In the genomic region with DNA sequence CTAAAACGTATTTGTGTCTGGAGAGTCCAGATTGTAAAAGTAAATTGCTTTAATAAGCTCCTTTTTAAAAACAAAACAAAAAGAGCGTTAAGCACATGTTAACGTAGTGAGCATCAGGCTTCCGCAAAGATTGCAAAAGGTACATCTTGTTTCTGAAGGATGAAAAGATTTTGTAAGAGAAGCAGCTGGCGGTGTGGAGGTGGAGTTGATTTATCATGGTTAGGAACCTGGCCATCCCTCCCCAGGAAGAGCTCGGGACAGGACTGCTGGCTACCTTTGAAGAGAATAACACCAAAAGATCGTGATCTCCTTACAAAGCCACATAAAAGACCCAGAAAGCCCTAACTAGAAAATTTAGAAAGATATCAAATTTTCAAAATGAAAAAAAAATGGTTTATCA, we compare ENCODE assay signal across 28 cellular contexts.
"Had no signal": no experiment of that assay in that cellular context is flagged by ENCODE, and none has a peak within 500 bp of the region (broad histone marks: within the 10 kb centered on the region; RNA-seq: fewer than 3 reads in every experiment).

No MANE protein-coding gene starts in this region.

- H3K9me3 Mint-ChIP-seq: dendritic cell treated with granulocyte-macrophage colony-stimulating factor and Interleukin-4, amounts not matched to agents 40 ng/mL and 50 ng/mL, for 4 days; naive thymus-derived CD8-positive, alpha-beta T cell; nephron progenitor cell; stimulated activated naive B cell treated with anti-CD40 and anti-IgM and Interleukin-4, amounts not matched to agents 10 μg/mL and 1 μg/mL and 100 μg/mL, for 72 hours; stimulated activated naive CD8-positive, alpha-beta T cell treated with anti-CD3 and anti-CD28 coated beads, Interleukin-15, Interleukin-2, amounts not matched to agents 100 ng/mL and 50 ng/mL, for 24 hours had no signal

- H3K4me1 ChIP-seq: colonic mucosa, gastrocnemius medialis, left lung, psoas muscle, upper lobe of right lung had no signal

- H3K27me3 ChIP-seq: colonic mucosa, gastrocnemius medialis, left lung, suprapubic skin, vagina had no signal

- H3K36me3 Mint-ChIP-seq: naive thymus-derived CD8-positive, alpha-beta T cell; stimulated activated naive B cell treated with anti-CD40 and anti-IgM and Interleukin-4, amounts not matched to agents 10 μg/mL and 1 μg/mL and 100 μg/mL, for 72 hours had no signal

- ATAC-seq: gastrocnemius medialis; left cardiac atrium; left lung; naive thymus-derived CD8-positive, alpha-beta T cell; psoas muscle; right cardiac atrium; stimulated activated naive B cell treated with anti-CD40 and anti-IgM and Interleukin-4, amounts not matched to agents 10 μg/mL and 1 μg/mL and 100 μg/mL, for 72 hours; upper lobe of right lung had no signal

- H3K9me3 ChIP-seq: colonic mucosa, esophagus squamous epithelium, gastrocnemius medialis, left lung, ovary, psoas muscle, suprapubic skin, transverse colon, upper lobe of right lung, vagina had no signal

- DNase-seq: colonic mucosa; effector CD8-positive, alpha-beta T cell; erythroblast; esophagus squamous epithelium; foreskin fibroblast; gastrocnemius medialis; head of caudate nucleus; left cardiac atrium; left lung; mesendoderm; midbrain; naive thymus-derived CD8-positive, alpha-beta T cell; nephron progenitor cell; nucleus accumbens; ovary; posterior cingulate gyrus; psoas muscle; right cardiac atrium; stimulated activated CD4-positive, alpha-beta T cell treated with anti-CD3 and anti-CD28 coated beads, Interleukin-15, amount 100 ng/mL, for 24 hours; stimulated activated CD4-positive, alpha-beta T cell treated with anti-CD3 and anti-CD28 coated beads, Interleukin-2, amount 100 ng/mL, for 48 hours; stimulated activated naive B cell treated with anti-CD40 and anti-IgM and Interleukin-4, amounts not matched to agents 10 μg/mL and 1 μg/mL and 100 μg/mL, for 72 hours; transverse colon; upper lobe of right lung had no signal

- H3K4me3 Mint-ChIP-seq: dendritic cell treated with granulocyte-macrophage colony-stimulating factor and Interleukin-4, amounts not matched to agents 40 ng/mL and 50 ng/mL, for 4 days; naive thymus-derived CD8-positive, alpha-beta T cell; nephron progenitor cell; stimulated activated naive B cell treated with anti-CD40 and anti-IgM and Interleukin-4, amounts not matched to agents 10 μg/mL and 1 μg/mL and 100 μg/mL, for 72 hours; stimulated activated naive CD8-positive, alpha-beta T cell treated with anti-CD3 and anti-CD28 coated beads, Interleukin-15, Interleukin-2, amounts not matched to agents 100 ng/mL and 50 ng/mL, for 24 hours had no signal

- H3K36me3 ChIP-seq: colonic mucosa, esophagus squamous epithelium, gastrocnemius medialis, left lung, ovary, suprapubic skin, transverse colon, upper lobe of right lung, vagina had no signal

- H3K27ac Mint-ChIP-seq: dendritic cell treated with granulocyte-macrophage colony-stimulating factor and Interleukin-4, amounts not matched to agents 40 ng/mL and 50 ng/mL, for 4 days; naive thymus-derived CD8-positive, alpha-beta T cell; nephron progenitor cell; stimulated activated naive B cell treated with anti-CD40 and anti-IgM and Interleukin-4, amounts not matched to agents 10 μg/mL and 1 μg/mL and 100 μg/mL, for 72 hours; stimulated activated naive CD8-positive, alpha-beta T cell treated with anti-CD3 and anti-CD28 coated beads, Interleukin-15, Interleukin-2, amounts not matched to agents 100 ng/mL and 50 ng/mL, for 24 hours had no signal

- H3K4me3 ChIP-seq: colonic mucosa, esophagus squamous epithelium, gastrocnemius medialis, left lung, ovary, psoas muscle, skin epidermis, suprapubic skin, transverse colon, upper lobe of right lung, vagina had no signal

- H3K4me1 Mint-ChIP-seq: stimulated activated naive B cell treated with anti-CD40 and anti-IgM and Interleukin-4, amounts not matched to agents 10 μg/mL and 1 μg/mL and 100 μg/mL, for 72 hours had no signal

- H3K27ac ChIP-seq: colonic mucosa, esophagus squamous epithelium, gastrocnemius medialis, left lung, ovary, psoas muscle, skin epidermis, suprapubic skin, transverse colon, upper lobe of right lung, vagina had no signal
